ENCODE assay signal across 34 cellular contexts in the genomic region with DNA sequence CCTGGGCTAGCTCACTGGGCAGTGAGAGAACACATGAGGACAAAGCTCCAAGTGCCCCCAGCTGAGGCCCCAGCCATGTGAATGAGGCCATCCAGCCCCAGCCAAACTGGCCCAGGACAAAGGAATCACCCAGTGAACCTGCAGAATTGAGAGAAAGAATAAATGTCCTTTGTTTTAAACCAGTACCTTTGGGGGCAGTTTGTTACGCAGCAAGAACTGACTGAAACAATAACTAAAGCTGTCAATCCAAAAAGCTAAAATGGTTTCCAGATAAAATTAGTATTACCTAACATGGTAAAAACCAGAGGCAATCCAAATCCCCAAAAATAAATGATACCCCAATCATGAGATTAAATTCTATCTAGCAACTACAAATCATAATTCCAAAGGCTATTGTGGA.
"Had no signal": no experiment of that assay in that cellular context is flagged by ENCODE, and none has a peak within 500 bp of the region (broad histone marks: within the 10 kb centered on the region; RNA-seq: fewer than 3 reads in every experiment).

No MANE protein-coding gene starts in this region.

- H3K4me3 ChIP-seq: adrenal gland, body of pancreas, breast epithelium had no signal

- ATAC-seq: activated CD8-positive, alpha-beta T cell treated with anti-CD3 and anti-CD28 coated beads for 36 hours; activated naive CD4-positive, alpha-beta T cell treated with anti-CD3 and anti-CD28 coated beads, Interleukin-2, amount 50 U/mL, for 72 hours; activated T-cell treated with anti-CD3 and anti-CD28 coated beads, Interleukin-2, amount 50 U/mL, for 4 hours; activated T-cell treated with anti-CD3 and anti-CD28 coated beads, Interleukin-2, amount 50 U/mL, for 72 hours; activated T-helper 17 cell treated with anti-CD3 and anti-CD28 coated beads, Interleukin-2, amount 50 U/mL, for 72 hours; body of pancreas had no signal

- H3K4me3 Mint-ChIP-seq: activated B cell treated with CpG ODN at 0.5 μM for 24 hours; activated CD4-positive, alpha-beta memory T cell treated with anti-CD3 and anti-CD28 coated beads for 36 hours; activated CD8-positive, alpha-beta T cell treated with anti-CD3 and anti-CD28 coated beads for 36 hours; activated naive CD4-positive, alpha-beta T cell treated with anti-CD3 and anti-CD28 coated beads for 36 hours; activated naive CD8-positive, alpha-beta T cell treated with anti-CD3 and anti-CD28 coated beads for 36 hours; activated T-cell treated with anti-CD3 and anti-CD28 coated beads, Interleukin-2, amount 50 U/mL, for 4 hours; activated T-cell treated with anti-CD3 and anti-CD28 coated beads, Interleukin-2, amount 50 U/mL, for 72 hours; activated T-helper 1 cell treated with anti-CD3 and anti-CD28 coated beads, Interleukin-12 subunit alpha, Interleukin-12 subunit beta, Interleukin-2, Interleukin-4 antibody, amounts not matched to agents 30 ng/mL and 10 ng/mL and 1 ng/mL, durations not matched to agents 14 hours and 24 hours and 36 hours; activated T-helper 17 cell treated with anti-CD3 and anti-CD28 coated beads, Interleukin-2, amount 50 U/mL, for 72 hours; T-helper 1 cell treated with Interleukin-12 subunit alpha and Interleukin-12 subunit beta and Interleukin-4 antibody, amounts not matched to agents 30 μg/mL and 1 μg/mL, for 36 hours; T-helper 2 cell treated with Interferon-gamma antibody and Interleukin-4, amounts not matched to agents 5 μg/mL and 100 μg/mL, for 36 hours had no signal

- H3K27me3 ChIP-seq: adrenal gland, body of pancreas, brain microvascular endothelial cell, breast epithelium had no signal

- H3K27ac ChIP-seq: adrenal gland, body of pancreas, brain microvascular endothelial cell, breast epithelium, VCaP had no signal

- H3K27ac Mint-ChIP-seq: activated B cell treated with CpG ODN at 0.5 μM for 24 hours; activated CD4-positive, alpha-beta memory T cell treated with anti-CD3 and anti-CD28 coated beads for 36 hours; activated CD8-positive, alpha-beta T cell treated with anti-CD3 and anti-CD28 coated beads for 36 hours; activated naive CD4-positive, alpha-beta T cell treated with anti-CD3 and anti-CD28 coated beads for 36 hours; activated naive CD4-positive, alpha-beta T cell treated with anti-CD3 and anti-CD28 coated beads, Interleukin-2, amount 50 U/mL, for 72 hours; activated naive CD8-positive, alpha-beta T cell treated with anti-CD3 and anti-CD28 coated beads for 36 hours; activated T-cell treated with anti-CD3 and anti-CD28 coated beads, Interleukin-2, amount 50 U/mL, for 72 hours; activated T-helper 1 cell treated with anti-CD3 and anti-CD28 coated beads, Interleukin-12 subunit alpha, Interleukin-12 subunit beta, Interleukin-2, Interleukin-4 antibody, amounts not matched to agents 30 ng/mL and 10 ng/mL and 1 ng/mL, durations not matched to agents 14 hours and 24 hours and 36 hours; activated T-helper 17 cell treated with anti-CD3 and anti-CD28 coated beads, Interleukin-2, amount 50 U/mL, for 72 hours; T-helper 1 cell treated with Interleukin-12 subunit alpha and Interleukin-12 subunit beta and Interleukin-4 antibody, amounts not matched to agents 30 μg/mL and 1 μg/mL, for 36 hours; T-helper 2 cell treated with Interferon-gamma antibody and Interleukin-4, amounts not matched to agents 5 μg/mL and 100 μg/mL, for 36 hours had no signal

- FAIRE-seq: astrocyte, TTC549 had no signal

- H3K36me3 Mint-ChIP-seq: activated CD4-positive, alpha-beta memory T cell treated with anti-CD3 and anti-CD28 coated beads for 36 hours; activated naive CD8-positive, alpha-beta T cell treated with anti-CD3 and anti-CD28 coated beads for 36 hours had no signal

- H3K4me1 Mint-ChIP-seq: activated B cell treated with CpG ODN at 0.5 μM for 24 hours; activated naive CD8-positive, alpha-beta T cell treated with anti-CD3 and anti-CD28 coated beads for 36 hours; activated T-helper 17 cell treated with anti-CD3 and anti-CD28 coated beads, Interleukin-2, amount 50 U/mL, for 72 hours had no signal

- H3K9me3 Mint-ChIP-seq: activated B cell treated with CpG ODN at 0.5 μM for 24 hours; activated T-cell treated with anti-CD3 and anti-CD28 coated beads, Interleukin-2, amount 50 U/mL, for 4 hours; activated T-helper 1 cell treated with anti-CD3 and anti-CD28 coated beads, Interleukin-12 subunit alpha, Interleukin-12 subunit beta, Interleukin-2, Interleukin-4 antibody, amounts not matched to agents 30 ng/mL and 10 ng/mL and 1 ng/mL, durations not matched to agents 14 hours and 24 hours and 36 hours; activated T-helper 17 cell treated with anti-CD3 and anti-CD28 coated beads, Interleukin-2, amount 50 U/mL, for 72 hours had no signal

- H3K4me1 ChIP-seq: breast epithelium had no signal

- H3K36me3 ChIP-seq: brain microvascular endothelial cell had no signal

- H3K27me3 Mint-ChIP-seq: activated B cell treated with CpG ODN at 0.5 μM for 24 hours; activated CD4-positive, alpha-beta memory T cell treated with anti-CD3 and anti-CD28 coated beads for 36 hours; activated CD8-positive, alpha-beta T cell treated with anti-CD3 and anti-CD28 coated beads for 36 hours; activated naive CD8-positive, alpha-beta T cell treated with anti-CD3 and anti-CD28 coated beads for 36 hours; activated T-helper 17 cell treated with anti-CD3 and anti-CD28 coated beads, Interleukin-2, amount 50 U/mL, for 72 hours had no signal

- H3K9me3 ChIP-seq: adrenal gland, body of pancreas, breast epithelium had no signal

- DNase-seq: activated B cell treated with CpG ODN at 0.5 μM for 24 hours; activated CD4-positive, alpha-beta memory T cell treated with anti-CD3 and anti-CD28 coated beads for 36 hours; activated CD4-positive, alpha-beta T cell treated with anti-CD3 and anti-CD28 coated beads for 4 hours; activated CD4-positive, alpha-beta T cell treated with anti-CD3 and anti-CD28 coated beads, Interleukin-2, amount 50 U/mL, for 1 hour; activated CD4-positive, alpha-beta T cell treated with anti-CD3 and anti-CD28 coated beads, Interleukin-2, amount 50 U/mL, for 4 hours; activated CD4-positive, CD25-positive, alpha-beta regulatory T cell treated with anti-CD3 and anti-CD28 coated beads, Interleukin-2, amount 50 U/mL, for 72 hours; activated CD8-positive, alpha-beta memory T cell treated with anti-CD3 and anti-CD28 coated beads, Interleukin-2, amount 50 U/mL, for 4 hours; activated CD8-positive, alpha-beta T cell treated with anti-CD3 and anti-CD28 coated beads for 36 hours; activated gamma-delta T cell treated with Interleukin-2 at 50 U/mL for 16 hours; activated naive CD4-positive, alpha-beta T cell; activated naive CD4-positive, alpha-beta T cell treated with anti-CD3 and anti-CD28 coated beads for 36 hours; activated naive CD4-positive, alpha-beta T cell treated with anti-CD3 and anti-CD28 coated beads, Interleukin-2, amount 50 U/mL, for 16 hours; activated naive CD8-positive, alpha-beta T cell treated with anti-CD3 and anti-CD28 coated beads for 36 hours; activated T-cell treated with anti-CD3 and anti-CD28 coated beads for 4 hours; activated T-cell treated with anti-CD3 and anti-CD28 coated beads, Interleukin-2, amount 50 U/mL, for 1 hour; activated T-cell treated with anti-CD3 and anti-CD28 coated beads, Interleukin-2, amount 50 U/mL, for 4 hours; activated T-cell treated with anti-CD3 and anti-CD28 coated beads, Interleukin-2, amount 50 U/mL, for 72 hours; amniotic stem cell; body of pancreas; brain microvascular endothelial cell; central memory CD4-positive, alpha-beta T cell; T-helper 1 cell; T-helper 2 cell; T-helper 9 cell had no signal
